ENCODE assay signal across 1 cellular context in genomic region chr9:121253821-121254471, GRCh38.
TF ChIP-seq lines count a peak whose summit lies in the region.

No MANE protein-coding gene starts in this region.

TF ChIP-seq in H1, 55 proteins besides CTCF, POLR2A, EP300 and RAD21:
- TF ChIP-seq CBX5 (IDR thresholded peaks at IDR 0.05; ENCODE audit: low read depth, low read length) (no peak), SIRT6 (IDR thresholded peaks at IDR 0.05; ENCODE audit: low read length) (no peak), GTF2F1 (IDR thresholded peaks at IDR 0.05; ENCODE audit: borderline replicate concordance, low read depth, low read length) (no peak), KDM1A (IDR thresholded peaks at IDR 0.05; ENCODE audit: borderline replicate concordance, low read length) (no peak), HDAC2 (IDR thresholded peaks at IDR 0.05; ENCODE audit: borderline replicate concordance in 1 of 2, low read depth in 2 of 2, low read length in 2 of 2) (no peak), POLR2AphosphoS5 (IDR thresholded peaks at IDR 0.05; ENCODE audit: low read depth, low read length) (no peak), SAP30 (IDR thresholded peaks at IDR 0.05; ENCODE audit: insufficient read depth, insufficient replicate concordance, low read length) (no peak), TCF12 (IDR thresholded peaks at IDR 0.05; ENCODE audit: low read depth, low read length) (no peak), RBBP5 (IDR thresholded peaks at IDR 0.05; ENCODE audit: borderline replicate concordance, low read depth, low read length) (no peak)
